Comparison of ENCODE assay signal across 8 cellular contexts in genomic region chr2:136008205-136008865, GRCh38. TPM values are rescaled to one million over a fixed set of nuclear protein-coding genes. Genes with fewer than 3 reads are reported as not detected.
DNase-seq lines count a peak whose midpoint lies in the region; ATAC-seq and TF ChIP-seq lines count a peak whose summit lies in the region.

No MANE protein-coding gene starts in this region.

- peak; percentile 54 for DNase-seq in activated CD4-positive, alpha-beta T cell treated with anti-CD3 and anti-CD28 coated beads, Interleukin-2, amount 50 U/mL, for 1 hour
- DNase-seq in heart left ventricle (peak; percentile 29 to 75 (median 53)), NCI-H69 (lab: John Stamatoyannopoulos, UW) (no peak), NCI-H187 treated with DMSO at 0.1 percent for 48 hours (lab: John Stamatoyannopoulos, UW) (no peak), erythroblast (lab: John Stamatoyannopoulos, UW) (no peak)
- peak; percentile 28 to 40 for DNase-seq in stimulated activated CD8-positive, alpha-beta memory T cell treated with anti-CD3 and anti-CD28 coated beads, Interleukin-4, amount 100 ng/mL, for 4 hours (ENCODE audit: low read depth in 2 of 2, low spot score in 1 of 2)

- no peaks in the 10 kb centered on the region for H3K36me3 ChIP-seq in heart left ventricle

- H3K27me3 ChIP-seq in heart left ventricle = no peaks in the 10 kb centered on the region

- no peaks in the 10 kb centered on the region for H3K9me3 ChIP-seq in heart left ventricle

- WGBS in heart left ventricle, 4 donors = 84 to 91% (median 90%) methylated on average over 9 of the region's 9 CpGs

- intact Hi-C loops in heart left ventricle (cut with DNase I) = no loop called here

- ATAC-seq in HG03354 (IDR thresholded peaks at IDR 0.05; ENCODE audit: poor library complexity, severe bottlenecking, unreplicated experiment) (peak; percentile 52), heart left ventricle (peak; percentile 55 to 87 (median 72)), GM21576 (IDR thresholded peaks at IDR 0.05; ENCODE audit: unreplicated experiment) (no peak)

- H3K4me1 ChIP-seq in heart left ventricle = peaks cover 0 to 52% (median 9%) of the 10 kb centered on the region in 12 donors

- H3K27ac ChIP-seq in heart left ventricle = peak overlapping the region in 1 of 12 donors; percentile 79

- H3K4me3 ChIP-seq in heart left ventricle = no peak overlapping the region

- no peak for TF ChIP-seq CTCF in heart left ventricle (IDR thresholded peaks at IDR 0.05)

- TF ChIP-seq POLR2A in heart left ventricle (IDR thresholded peaks at IDR 0.05) (no peak), erythroblast (IDR thresholded peaks at IDR 0.05; ENCODE audit: low read length) (no peak)

RNA-seq across cellular contexts. Expression of gene DARS1, which starts 22.9 kb away (rescaled TPM):
- 10 to 100 TPM; 51.2 to 64.4 (median 55.0) TPM for total RNA-seq in heart left ventricle
- polyA plus RNA-seq in heart left ventricle = 10 to 100 TPM; 64.8 to 90.0 TPM

Comparison
In these comparisons a context has a peak if more than half of its experiments do, and no peak if none do; other contexts are left out.
1. DNase-seq: peak in activated CD4-positive, alpha-beta T cell treated with anti-CD3 and anti-CD28 coated beads, Interleukin-2, amount 50 U/mL, for 1 hour (single experiment), heart left ventricle (5 of 5) and stimulated activated CD8-positive, alpha-beta memory T cell treated with anti-CD3 and anti-CD28 coated beads, Interleukin-4, amount 100 ng/mL, for 4 hours (2 of 2); none in NCI-H69 (single experiment), NCI-H187 treated with DMSO at 0.1 percent for 48 hours (single experiment) and erythroblast (0 of 2).